12 cellular contexts compared by ENCODE assay signal in the genomic region with DNA sequence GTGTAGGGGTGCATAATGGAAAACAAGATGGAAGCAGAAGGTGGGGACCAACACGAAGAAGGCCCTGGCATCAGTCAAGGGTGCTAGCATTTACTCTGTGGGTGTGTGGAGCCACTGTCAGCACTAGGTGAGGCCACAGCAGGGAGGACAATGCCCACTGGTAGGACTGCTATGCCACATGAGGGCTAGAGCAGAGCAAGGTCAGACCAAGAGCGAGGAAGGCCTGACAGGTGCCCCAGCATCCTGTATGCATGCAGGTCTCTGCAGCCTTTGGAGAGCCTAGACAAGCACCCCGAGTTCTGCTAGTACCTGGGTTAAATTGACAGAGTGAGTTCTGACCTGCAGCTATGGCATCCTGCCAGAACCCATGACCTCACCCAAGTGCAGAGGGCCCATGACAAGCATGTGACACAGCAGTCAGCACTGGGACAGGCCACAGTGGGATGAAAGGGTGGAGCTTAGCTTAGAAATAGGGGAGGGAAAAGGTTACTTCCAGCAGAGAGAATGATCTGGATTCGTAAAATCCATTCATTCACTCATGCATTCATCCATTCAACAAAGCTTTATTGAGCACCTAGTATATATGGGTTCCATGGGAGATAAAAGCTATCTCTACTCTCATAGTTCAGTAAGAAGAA. TPM values are rescaled to one million over a fixed set of nuclear protein-coding genes. Genes with fewer than 3 reads are reported as not detected.
DNase-seq lines count a peak whose midpoint lies in the region; ATAC-seq and TF ChIP-seq lines count a peak whose summit lies in the region.
"Had no signal": no experiment of that assay in that cellular context is flagged by ENCODE, and none has a peak within 500 bp of the region (broad histone marks: within the 10 kb centered on the region; RNA-seq: fewer than 3 reads in every experiment).

No MANE protein-coding gene starts in this region.

- peaks cover 6% of the 10 kb centered on the region for H3K4me1 ChIP-seq in right cardiac atrium (ENCODE audit: control insufficient read depth, insufficient read depth, low read length)
- H3K4me1 ChIP-seq in RWPE2 (ENCODE audit: insufficient read depth, poor library complexity, severe bottlenecking): no peaks in the 10 kb centered on the region
- peaks cover 61% of the 10 kb centered on the region for H3K4me1 ChIP-seq in left ventricle myocardium inferior

- H3K4me3 ChIP-seq in right cardiac atrium (ENCODE audit: low read length): no peak overlapping the region
- H3K4me3 ChIP-seq in RWPE2 (ENCODE audit: severe bottlenecking): no peak overlapping the region
- H3K4me3 ChIP-seq in left ventricle myocardium inferior: no peak overlapping the region

- intact Hi-C loops in Right ventricle myocardium inferior (cut with DNase I) (no loop called here), right cardiac atrium (cut with DNase I) (no loop called here), left ventricle myocardium inferior (cut with micrococcal nuclease) (no loop called here)

- H3K36me3 Mint-ChIP-seq in type B pancreatic cell: no peaks in the 10 kb centered on the region
- H3K36me3 Mint-ChIP-seq: naive thymus-derived CD8-positive, alpha-beta T cell had no signal

- TF ChIP-seq CTCF in RWPE2 (IDR thresholded peaks at IDR 0.05; ENCODE audit: poor library complexity, severe bottlenecking) (no peak), left ventricle myocardium inferior (IDR thresholded peaks at IDR 0.05; ENCODE audit: borderline replicate concordance) (no peak), type B pancreatic cell (conservative IDR thresholded peaks at IDR 0.05) (no peak)

- ATAC-seq in Right ventricle myocardium inferior (peak; percentile 53), right cardiac atrium (no peak), RWPE2 (ENCODE audit: low read depth) (peak; percentile 8; the same call in 1 of the 3 replicates), GM21367 (IDR thresholded peaks at IDR 0.05; ENCODE audit: unreplicated experiment) (no peak)
- ATAC-seq: naive thymus-derived CD8-positive, alpha-beta T cell had no signal

- H3K36me3 ChIP-seq in RWPE2 (ENCODE audit: low read depth) (no peaks in the 10 kb centered on the region), left ventricle myocardium inferior (no peaks in the 10 kb centered on the region)

- WGBS in right cardiac atrium: 91% methylated on average over 4 of the region's 4 CpGs

- H3K27me3 Mint-ChIP-seq in type B pancreatic cell: peaks cover 11% of the 10 kb centered on the region

- peaks cover 6% of the 10 kb centered on the region for H3K4me1 Mint-ChIP-seq in type B pancreatic cell (ENCODE audit: unreplicated experiment)

- H3K9me3 ChIP-seq in right cardiac atrium (ENCODE audit: control insufficient read depth, low read length) (no peaks in the 10 kb centered on the region), RWPE2 (ENCODE audit: severe bottlenecking) (no peaks in the 10 kb centered on the region), left ventricle myocardium inferior (replicated peaks) (no peaks in the 10 kb centered on the region)

- H3K27ac ChIP-seq in right cardiac atrium (ENCODE audit: low read length) (no peak overlapping the region), RWPE2 (ENCODE audit: poor library complexity, severe bottlenecking) (no peak overlapping the region), left ventricle myocardium inferior (replicated peaks) (no peak overlapping the region)

- H3K27ac Mint-ChIP-seq in type B pancreatic cell: peak overlapping the region; percentile 21

- DNase-seq in Right ventricle myocardium inferior (ENCODE audit: missing footprints) (no peak), right cardiac atrium (no peak), RWPE2 (ENCODE audit: low spot score) (no peak), left ventricle myocardium inferior (peak; percentile 47), type B pancreatic cell (ENCODE audit: extremely low spot score, unreplicated experiment) (no peak), occipital lobe (lab: John Stamatoyannopoulos, UW) (no peak), NCI-H2081 treated with DMSO at 0.1 percent for 48 hours (lab: John Stamatoyannopoulos, UW) (no peak)
- DNase-seq: CD4-positive, CD25-positive, alpha-beta regulatory T cell; naive thymus-derived CD8-positive, alpha-beta T cell; NCI-H774; T-helper 9 cell had no signal

- H3K27me3 ChIP-seq in right cardiac atrium (ENCODE audit: control insufficient read depth, insufficient read depth) (no peaks in the 10 kb centered on the region), RWPE2 (ENCODE audit: insufficient read depth, poor library complexity, severe bottlenecking) (no peaks in the 10 kb centered on the region), left ventricle myocardium inferior (ENCODE audit: low read depth) (no peaks in the 10 kb centered on the region)

- H3K9me3 Mint-ChIP-seq in type B pancreatic cell: no peaks in the 10 kb centered on the region
- H3K9me3 Mint-ChIP-seq: CD4-positive, CD25-positive, alpha-beta regulatory T cell; naive thymus-derived CD8-positive, alpha-beta T cell had no signal

- H3K4me3 Mint-ChIP-seq in type B pancreatic cell: no peak overlapping the region
- H3K4me3 Mint-ChIP-seq: CD4-positive, CD25-positive, alpha-beta regulatory T cell had no signal

RNA-seq across cellular contexts. Expression of a gene that starts 9.0 kb away (rescaled TPM):
- 19.0 TPM for total RNA-seq in Right ventricle myocardium inferior
- total RNA-seq in right cardiac atrium: 10 to 100 TPM; 13.9 to 22.6 (median 19.4) TPM
- 13.5 TPM for polyA plus RNA-seq in right cardiac atrium
- 13.9 TPM for total RNA-seq in left ventricle myocardium inferior
- total RNA-seq in type B pancreatic cell (ENCODE audit: low replicate concordance): 10.9 and 15.2 TPM in 2 replicates
- 3.9 TPM for total RNA-seq in occipital lobe

Comparison
In these comparisons a context has a peak if more than half of its experiments do, and no peak if none do; other contexts are left out.
1. ATAC-seq: peak in Right ventricle myocardium inferior (single experiment) and RWPE2 (single experiment); none in right cardiac atrium (0 of 2) and GM21367 (single experiment).